In genomic region chr2:39930175-39930926, GRCh38 we compare ENCODE assay signal across 34 cellular contexts.
"Had no signal": no experiment of that assay in that cellular context is flagged by ENCODE, and none has a peak within 500 bp of the region (broad histone marks: within the 10 kb centered on the region; RNA-seq: fewer than 3 reads in every experiment).

No MANE protein-coding gene starts in this region.

- H3K9me3 Mint-ChIP-seq: activated B cell treated with CpG ODN at 0.5 μM for 24 hours; activated CD4-positive, alpha-beta memory T cell treated with anti-CD3 and anti-CD28 coated beads for 36 hours; activated naive CD4-positive, alpha-beta T cell treated with anti-CD3 and anti-CD28 coated beads, Interleukin-2, amount 50 U/mL, for 24 hours; central memory CD8-positive, alpha-beta T cell had no signal

- DNase-seq: activated B cell treated with CpG ODN at 0.5 μM for 24 hours; activated CD4-positive, alpha-beta memory T cell treated with anti-CD3 and anti-CD28 coated beads for 36 hours; activated CD4-positive, alpha-beta T cell treated with anti-CD3 and anti-CD28 coated beads for 48 hours; activated CD4-positive, CD25-positive, alpha-beta regulatory T cell treated with anti-CD3 and anti-CD28 coated beads, Interleukin-2, amount 50 U/mL, for 72 hours; activated gamma-delta T cell treated with Interleukin-2 at 50 U/mL for 16 hours; activated T-cell treated with anti-CD3 and anti-CD28 coated beads, Interleukin-2, amount 50 U/mL, for 48 hours; amniotic stem cell; aorta; colonic mucosa; MM.1S; MV-4-11; NCI-H1092; NCI-H146; NCI-H187; NCI-H2029 treated with DMSO at 0.1 percent for 48 hours; NCI-H2107; NCI-H2171; NCI-H510A; NCI-H526; NCI-H748 treated with DMSO at 0.1 percent for 48 hours; NK-92 treated with Interleukin-12 subunit alpha and Interleukin-12 subunit beta, amount 100 ng/mL, for 24 hours; PC-3; Peyer's patch; RPMI8226; SHP77 treated with DMSO at 0.1 percent for 48 hours; SK-N-SH; T-helper 9 cell had no signal

- H3K9ac ChIP-seq: KMS-11, SK-N-SH had no signal

- H3K4me2 ChIP-seq: KMS-11, SK-N-SH had no signal

- H3K4me1 Mint-ChIP-seq: activated B cell treated with CpG ODN at 0.5 μM for 24 hours; activated naive CD4-positive, alpha-beta T cell treated with anti-CD3 and anti-CD28 coated beads, Interleukin-2, amount 50 U/mL, for 24 hours; central memory CD8-positive, alpha-beta T cell had no signal

- H3K4me3 ChIP-seq: cardiac muscle cell, colonic mucosa, Peyer's patch, SJSA1 had no signal

- ATAC-seq: PC-3 had no signal

- H3K27me3 ChIP-seq: cardiac muscle cell, colonic mucosa, Peyer's patch, SJSA1 had no signal

- H3K36me3 ChIP-seq: cardiac muscle cell, colonic mucosa, Peyer's patch, SJSA1 had no signal

- H3K4me1 ChIP-seq: colonic mucosa, Peyer's patch, SJSA1 had no signal

- H3K36me3 Mint-ChIP-seq: activated CD4-positive, alpha-beta memory T cell treated with anti-CD3 and anti-CD28 coated beads for 36 hours; activated naive CD4-positive, alpha-beta T cell treated with anti-CD3 and anti-CD28 coated beads, Interleukin-2, amount 50 U/mL, for 24 hours had no signal

- H3K27me3 Mint-ChIP-seq: activated naive CD4-positive, alpha-beta T cell treated with anti-CD3 and anti-CD28 coated beads, Interleukin-2, amount 50 U/mL, for 24 hours had no signal

- H3K27ac Mint-ChIP-seq: activated B cell treated with CpG ODN at 0.5 μM for 24 hours; activated CD4-positive, alpha-beta memory T cell treated with anti-CD3 and anti-CD28 coated beads for 36 hours; activated naive CD4-positive, alpha-beta T cell treated with anti-CD3 and anti-CD28 coated beads, Interleukin-2, amount 50 U/mL, for 24 hours; T-helper 1 cell treated with Interleukin-12 subunit alpha and Interleukin-12 subunit beta and Interleukin-4 antibody, amounts not matched to agents 30 μg/mL and 1 μg/mL, for 36 hours had no signal

- H3K27ac ChIP-seq: cardiac muscle cell, colonic mucosa, KMS-11, Peyer's patch, SJSA1, VCaP had no signal

- H3K9me3 ChIP-seq: colonic mucosa, Peyer's patch, SJSA1, SK-N-SH had no signal

- H3K4me3 Mint-ChIP-seq: activated B cell treated with CpG ODN at 0.5 μM for 24 hours; activated CD4-positive, alpha-beta memory T cell treated with anti-CD3 and anti-CD28 coated beads for 36 hours; activated naive CD4-positive, alpha-beta T cell treated with anti-CD3 and anti-CD28 coated beads, Interleukin-2, amount 50 U/mL, for 24 hours; central memory CD8-positive, alpha-beta T cell; T-helper 1 cell treated with Interleukin-12 subunit alpha and Interleukin-12 subunit beta and Interleukin-4 antibody, amounts not matched to agents 30 μg/mL and 1 μg/mL, for 36 hours had no signal
